ENCODE assay signal across 1 cellular context in genomic region chr7:107967420-107967819, GRCh38.
A peak's percentile ranks its signal among the peaks of the same experiment; 100 is the strongest.
TF ChIP-seq lines count a peak whose summit lies in the region.

No MANE protein-coding gene starts in this region.

TF ChIP-seq in HepG2, 621 proteins besides CTCF, POLR2A, EP300 and RAD21 (continued from another document and continues in another):
- TF ChIP-seq AHDC1 (CRISPR knock-in tag; IDR thresholded peaks at IDR 0.05; ENCODE audit: borderline replicate concordance) (peak; percentile 95), ZNF605 (CRISPR knock-in tag; IDR thresholded peaks at IDR 0.05) (no peak), FOXA3 (CRISPR knock-in tag; IDR thresholded peaks at IDR 0.05) (peak; percentile 97), ZBTB4 (CRISPR knock-in tag; IDR thresholded peaks at IDR 0.05; ENCODE audit: borderline replicate concordance) (no peak), GLI4 (CRISPR knock-in tag; IDR thresholded peaks at IDR 0.05; ENCODE audit: borderline replicate concordance) (no peak), MTF2 (CRISPR knock-in tag; IDR thresholded peaks at IDR 0.05; ENCODE audit: borderline replicate concordance) (no peak), ZNF501 (CRISPR knock-in tag; IDR thresholded peaks at IDR 0.05) (no peak), NFYC (CRISPR knock-in tag; IDR thresholded peaks at IDR 0.05) (no peak), ZBTB37 (CRISPR knock-in tag; IDR thresholded peaks at IDR 0.05) (no peak), ADNP (CRISPR knock-in tag; IDR thresholded peaks at IDR 0.05) (no peak), ERF (CRISPR knock-in tag; IDR thresholded peaks at IDR 0.05) (peak; percentile 54; the same call in 1 of the 2 replicates), ZNF75D (CRISPR knock-in tag; IDR thresholded peaks at IDR 0.05; ENCODE audit: borderline replicate concordance) (no peak), RBAK (CRISPR knock-in tag; IDR thresholded peaks at IDR 0.05) (no peak), ZNF33A (CRISPR knock-in tag; IDR thresholded peaks at IDR 0.05; ENCODE audit: borderline replicate concordance) (no peak), ZNF670 (CRISPR knock-in tag; IDR thresholded peaks at IDR 0.05; ENCODE audit: borderline replicate concordance) (no peak), ZHX1 (CRISPR knock-in tag; IDR thresholded peaks at IDR 0.05; ENCODE audit: low read depth) (no peak), ZC3H13 (CRISPR knock-in tag; IDR thresholded peaks at IDR 0.05) (no peak), ISX (CRISPR knock-in tag; conservative IDR thresholded peaks at IDR 0.05) (no peak), ZFP1 (CRISPR knock-in tag; IDR thresholded peaks at IDR 0.05) (no peak), KLF6 (CRISPR knock-in tag; IDR thresholded peaks at IDR 0.05) (no peak), ARNTL (CRISPR knock-in tag; IDR thresholded peaks at IDR 0.05) (no peak), ZNF766 (CRISPR knock-in tag; IDR thresholded peaks at IDR 0.05; ENCODE audit: borderline replicate concordance) (peak; percentile 30; the same call in 1 of the 2 replicates), NFIC (IDR thresholded peaks at IDR 0.05; ENCODE audit: low read length) (peak; percentile 79), ZNF326 (CRISPR knock-in tag; IDR thresholded peaks at IDR 0.05; ENCODE audit: borderline replicate concordance) (no peak), MIXL1 (CRISPR knock-in tag; IDR thresholded peaks at IDR 0.05) (peak; percentile 78), ZNF142 (CRISPR knock-in tag; IDR thresholded peaks at IDR 0.05) (peak; percentile 69; the same call in 1 of the 2 replicates), SAP130 (CRISPR knock-in tag; IDR thresholded peaks at IDR 0.05; ENCODE audit: low read depth) (peak; percentile 71), ZZZ3 (CRISPR knock-in tag; IDR thresholded peaks at IDR 0.05; ENCODE audit: borderline replicate concordance) (no peak), SALL1 (CRISPR knock-in tag; IDR thresholded peaks at IDR 0.05) (peak; percentile 82)
- TF ChIP-seq, protein P1, sequence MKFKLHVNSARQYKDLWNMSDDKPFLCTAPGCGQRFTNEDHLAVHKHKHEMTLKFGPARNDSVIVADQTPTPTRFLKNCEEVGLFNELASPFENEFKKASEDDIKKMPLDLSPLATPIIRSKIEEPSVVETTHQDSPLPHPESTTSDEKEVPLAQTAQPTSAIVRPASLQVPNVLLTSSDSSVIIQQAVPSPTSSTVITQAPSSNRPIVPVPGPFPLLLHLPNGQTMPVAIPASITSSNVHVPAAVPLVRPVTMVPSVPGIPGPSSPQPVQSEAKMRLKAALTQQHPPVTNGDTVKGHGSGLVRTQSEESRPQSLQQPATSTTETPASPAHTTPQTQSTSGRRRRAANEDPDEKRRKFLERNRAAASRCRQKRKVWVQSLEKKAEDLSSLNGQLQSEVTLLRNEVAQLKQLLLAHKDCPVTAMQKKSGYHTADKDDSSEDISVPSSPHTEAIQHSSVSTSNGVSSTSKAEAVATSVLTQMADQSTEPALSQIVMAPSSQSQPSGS (CRISPR knock-in tag; IDR thresholded peaks at IDR 0.05) = 0 out of 2 replicates have a peak, but pooled peaks have one; percentile 58
- TF ChIP-seq, protein P2, sequence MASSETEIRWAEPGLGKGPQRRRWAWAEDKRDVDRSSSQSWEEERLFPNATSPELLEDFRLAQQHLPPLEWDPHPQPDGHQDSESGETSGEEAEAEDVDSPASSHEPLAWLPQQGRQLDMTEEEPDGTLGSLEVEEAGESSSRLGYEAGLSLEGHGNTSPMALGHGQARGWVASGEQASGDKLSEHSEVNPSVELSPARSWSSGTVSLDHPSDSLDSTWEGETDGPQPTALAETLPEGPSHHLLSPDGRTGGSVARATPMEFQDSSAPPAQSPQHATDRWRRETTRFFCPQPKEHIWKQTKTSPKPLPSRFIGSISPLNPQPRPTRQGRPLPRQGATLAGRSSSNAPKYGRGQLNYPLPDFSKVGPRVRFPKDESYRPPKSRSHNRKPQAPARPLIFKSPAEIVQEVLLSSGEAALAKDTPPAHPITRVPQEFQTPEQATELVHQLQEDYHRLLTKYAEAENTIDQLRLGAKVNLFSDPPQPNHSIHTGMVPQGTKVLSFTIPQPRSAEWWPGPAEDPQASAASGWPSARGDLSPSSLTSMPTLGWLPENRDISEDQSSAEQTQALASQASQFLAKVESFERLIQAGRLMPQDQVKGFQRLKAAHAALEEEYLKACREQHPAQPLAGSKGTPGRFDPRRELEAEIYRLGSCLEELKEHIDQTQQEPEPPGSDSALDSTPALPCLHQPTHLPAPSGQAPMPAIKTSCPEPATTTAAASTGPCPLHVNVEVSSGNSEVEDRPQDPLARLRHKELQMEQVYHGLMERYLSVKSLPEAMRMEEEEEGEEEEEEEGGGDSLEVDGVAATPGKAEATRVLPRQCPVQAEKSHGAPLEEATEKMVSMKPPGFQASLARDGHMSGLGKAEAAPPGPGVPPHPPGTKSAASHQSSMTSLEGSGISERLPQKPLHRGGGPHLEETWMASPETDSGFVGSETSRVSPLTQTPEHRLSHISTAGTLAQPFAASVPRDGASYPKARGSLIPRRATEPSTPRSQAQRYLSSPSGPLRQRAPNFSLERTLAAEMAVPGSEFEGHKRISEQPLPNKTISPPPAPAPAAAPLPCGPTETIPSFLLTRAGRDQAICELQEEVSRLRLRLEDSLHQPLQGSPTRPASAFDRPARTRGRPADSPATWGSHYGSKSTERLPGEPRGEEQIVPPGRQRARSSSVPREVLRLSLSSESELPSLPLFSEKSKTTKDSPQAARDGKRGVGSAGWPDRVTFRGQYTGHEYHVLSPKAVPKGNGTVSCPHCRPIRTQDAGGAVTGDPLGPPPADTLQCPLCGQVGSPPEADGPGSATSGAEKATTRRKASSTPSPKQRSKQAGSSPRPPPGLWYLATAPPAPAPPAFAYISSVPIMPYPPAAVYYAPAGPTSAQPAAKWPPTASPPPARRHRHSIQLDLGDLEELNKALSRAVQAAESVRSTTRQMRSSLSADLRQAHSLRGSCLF (CRISPR knock-in tag; IDR thresholded peaks at IDR 0.05; ENCODE audit: borderline replicate concordance) = no peak; the same call in 1 of the 2 replicates
